ENCODE assay signal across 10 cellular contexts in the genomic region with DNA sequence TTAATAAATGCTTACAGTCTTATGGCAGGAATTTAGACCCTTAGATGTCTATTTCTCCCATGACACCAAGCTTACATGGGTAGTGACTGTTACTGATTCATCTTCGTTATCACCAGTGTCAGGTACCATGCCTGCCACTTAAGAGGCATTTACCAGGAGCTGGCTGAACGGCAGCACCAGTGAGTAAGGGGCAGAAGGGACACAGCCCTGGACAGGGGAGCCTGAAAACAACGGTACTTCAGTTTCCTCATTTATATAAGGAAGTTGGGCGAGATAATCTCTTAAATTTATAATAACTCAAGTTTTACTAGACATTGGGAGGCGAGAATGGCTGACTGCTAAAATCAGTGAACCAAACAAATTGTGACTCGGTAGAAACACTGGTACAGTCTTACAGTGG. TPM values are rescaled to one million over a fixed set of nuclear protein-coding genes. Genes with fewer than 3 reads are reported as not detected.
DNase-seq lines count a peak whose midpoint lies in the region; ATAC-seq and TF ChIP-seq lines count a peak whose summit lies in the region.
"Had no signal": no experiment of that assay in that cellular context is flagged by ENCODE, and none has a peak within 500 bp of the region (broad histone marks: within the 10 kb centered on the region; RNA-seq: fewer than 3 reads in every experiment).

No MANE protein-coding gene starts in this region.

- peak overlapping the region; percentile 69 to 99 (median 92) for H3K27ac Mint-ChIP-seq in IgD-negative memory B cell

- H3K27me3 Mint-ChIP-seq in IgD-negative memory B cell = no peaks in the 10 kb centered on the region

- H3K36me3 ChIP-seq in brain microvascular endothelial cell (replicated peaks) (peaks cover 7% of the 10 kb centered on the region), muscle layer of duodenum (ENCODE audit: control insufficient read depth in 1 of 2, insufficient read depth in 2 of 2, low read length in 2 of 2) (peaks cover 1 to 21% of the 10 kb centered on the region in 2 donors)

- peak overlapping the region; percentile 85 to 97 (median 94) for H3K4me3 Mint-ChIP-seq in IgD-negative memory B cell

- H3K9me3 Mint-ChIP-seq in IgD-negative memory B cell = no peaks in the 10 kb centered on the region

- ATAC-seq in HG02884 (IDR thresholded peaks at IDR 0.05; ENCODE audit: unreplicated experiment) (no peak), HG02885 (IDR thresholded peaks at IDR 0.05; ENCODE audit: poor library complexity, unreplicated experiment) (no peak)

- no peak for DNase-seq in AG09309 (ENCODE audit: low read depth)
- DNase-seq in brain microvascular endothelial cell = no peak
- DNase-seq in NCI-H2196 (lab: John Stamatoyannopoulos, UW; ENCODE audit: unreplicated experiment) = no peak
- DNase-seq in epidermal melanocyte (ENCODE audit: insufficient read length, low spot score) = no peak
- DNase-seq: central memory CD4-positive, alpha-beta T cell; NCI-H1417 had no signal

- no peak for TF ChIP-seq CTCF in AG09309 (IDR thresholded peaks at IDR 0.05; ENCODE audit: control insufficient read depth, insufficient read depth, low read depth, low read length, missing control alignments)
- TF ChIP-seq CTCF in brain microvascular endothelial cell (IDR thresholded peaks at IDR 0.05; ENCODE audit: low read depth, low read length, missing control alignments) = no peak

- H3K27me3 ChIP-seq in brain microvascular endothelial cell (replicated peaks) (no peaks in the 10 kb centered on the region), muscle layer of duodenum (ENCODE audit: low read depth, low read length) (no peaks in the 10 kb centered on the region)

- H3K4me1 ChIP-seq in muscle layer of duodenum (ENCODE audit: control insufficient read depth in 1 of 2, insufficient read depth in 2 of 2, low read length in 2 of 2) = peaks cover 28 to 51% of the 10 kb centered on the region in 2 donors

- no peaks in the 10 kb centered on the region for H3K36me3 Mint-ChIP-seq in IgD-negative memory B cell

- no peak overlapping the region for H3K27ac ChIP-seq in brain microvascular endothelial cell
- H3K27ac ChIP-seq in muscle layer of duodenum (ENCODE audit: low read length) = peak overlapping the region; percentile 96

- in situ Hi-C loops in brain microvascular endothelial cell (cut with HindIII; ENCODE audit: low pct_ligation_motif_present, low sequenced_read_pairs) = no loop called here

- H3K4me3 ChIP-seq in AG09309 (ENCODE audit: control insufficient read depth, low read depth, low read length) (peak overlapping the region; percentile 96), brain microvascular endothelial cell (ENCODE audit: low read depth, low read length) (peak overlapping the region; percentile 95), muscle layer of duodenum (ENCODE audit: low read depth in 1 of 2, low read length in 2 of 2) (peak overlapping the region; percentile 97)

- no peaks in the 10 kb centered on the region for H3K9me3 ChIP-seq in muscle layer of duodenum (ENCODE audit: control insufficient read depth in 1 of 2, low read length in 2 of 2)

- peaks cover 41 to 52% (median 45%) of the 10 kb centered on the region in 3 donors for H3K4me1 Mint-ChIP-seq in IgD-negative memory B cell

RNA-seq across cellular contexts. Expression of gene COA5, which starts 1.2 kb away (rescaled TPM):
- 34.0 TPM for polyA plus RNA-seq in IgD-negative memory B cell

RNA-seq across cellular contexts. Expression of gene UNC50, which starts 1.3 kb away (rescaled TPM):
- 33.0 TPM for polyA plus RNA-seq in IgD-negative memory B cell
